Comparison of ENCODE assay signal across 21 cellular contexts in genomic region chr12:101653503-101653902, GRCh38. TPM values are rescaled to one million over a fixed set of nuclear protein-coding genes. Genes with fewer than 3 reads are reported as not detected.
DNase-seq lines count a peak whose midpoint lies in the region; ATAC-seq, FAIRE-seq and TF ChIP-seq lines count a peak whose summit lies in the region.
"Had no signal": no experiment of that assay in that cellular context is flagged by ENCODE, and none has a peak within 500 bp of the region (broad histone marks: within the 10 kb centered on the region; RNA-seq: fewer than 3 reads in every experiment).

No MANE protein-coding gene starts in this region.

- ATAC-seq in GM23338 (peak; percentile 55), left colon (peak; percentile 98), gastrocnemius medialis (no peak)
- ATAC-seq in activated CD4-positive, CD25-positive, alpha-beta regulatory T cell treated with anti-CD3 and anti-CD28 coated beads, Interleukin-2, amount 50 U/mL, for 24 hours, result no peak

- H4K20me1 ChIP-seq in GM23338 (replicated peaks; ENCODE audit: insufficient read depth), result no peaks in the 10 kb centered on the region

- no peaks in the 10 kb centered on the region for H3K36me3 Mint-ChIP-seq in GM23338 (ENCODE audit: low read depth)

- peaks cover 5% of the 10 kb centered on the region for H3K4me1 Mint-ChIP-seq in GM23338

- H3K79me2 ChIP-seq in GM23338 (replicated peaks; ENCODE audit: insufficient read depth), result no peaks in the 10 kb centered on the region

- peak; percentile 24 for DNase-seq in GM23338 (ENCODE audit: low spot score)
- peak; percentile 83 for DNase-seq in NCI-H69 (lab: John Stamatoyannopoulos, UW)
- peak in 1 of 2 donors; percentile 36 for DNase-seq in left colon
- DNase-seq in gastrocnemius medialis, result no peak
- DNase-seq in GM13976 (ENCODE audit: low spot score), result no peak
- DNase-seq in RCC 7860 (ENCODE audit: low spot score), result no peak
- no peak for DNase-seq in Kasumi-1 (lab: John Stamatoyannopoulos, UW)
- DNase-seq: C1 segment of cervical spinal cord, DND-41, H7, IMR-90, NCI-H1092, NCI-H1436 treated with DMSO at 0.1 percent for 48 hours, NCI-H2029 treated with DMSO at 0.1 percent for 48 hours, NCI-H2171, NCI-H82, PC-9, SJCRH30 had no signal

- in situ Hi-C loops in gastrocnemius medialis (cut with MboI; ENCODE audit: low sequenced_read_pairs in 4 of 4), result no loop called here
- in situ Hi-C loops in GM13976 (cut with MboI; ENCODE audit: low sequenced_read_pairs, unreplicated experiment), result no loop called here

- H3K4me3 Mint-ChIP-seq in GM23338, result no peak overlapping the region

- intact Hi-C loops in left colon (cut with DNase I, micrococcal nuclease) (no loop called here), gastrocnemius medialis (cut with DNase I; ENCODE audit: low total_unique reads) (no loop called here)

- H3K27ac ChIP-seq in GM23338 (ENCODE audit: low read depth) (no peak overlapping the region), gastrocnemius medialis (peak overlapping the region in 3 of 4 donors; percentile 29 to 75 (median 48))
- H3K27ac ChIP-seq: PC-9, SJCRH30 had no signal

- no peak for FAIRE-seq in RCC 7860 (lab: Jason Lieb, UNC)

- H3K27me3 ChIP-seq in GM23338 (ENCODE audit: insufficient read depth) (no peaks in the 10 kb centered on the region), gastrocnemius medialis (no peaks in the 10 kb centered on the region)

- no peak overlapping the region for H3K27ac Mint-ChIP-seq in GM23338

- no peak overlapping the region for H3K4me3 ChIP-seq in GM23338
- H3K4me3 ChIP-seq in gastrocnemius medialis, result no peak overlapping the region
- H3K4me3 ChIP-seq: PC-9, SJCRH30 had no signal

- peaks cover 2% of the 10 kb centered on the region for H3K27me3 Mint-ChIP-seq in GM23338 (ENCODE audit: insufficient read depth, low read depth, poor library complexity)

- TF ChIP-seq CTCF in GM23338 (conservative IDR thresholded peaks at IDR 0.05; ENCODE audit: low read depth in 2 of 2) (no peak), gastrocnemius medialis (IDR thresholded peaks at IDR 0.05 in 4 of 5, conservative IDR thresholded peaks at IDR 0.05 in 1 of 5) (no peak), GM13976 (IDR thresholded peaks at IDR 0.05; ENCODE audit: borderline replicate concordance, control extremely low read depth, extremely low read depth, insufficient read depth, missing control alignments) (no peak)

- H3K9me3 Mint-ChIP-seq in GM23338, result no peaks in the 10 kb centered on the region

- no peaks in the 10 kb centered on the region for H3F3A ChIP-seq in GM23338 (replicated peaks; ENCODE audit: low read depth)

- TF ChIP-seq POLR2A in gastrocnemius medialis (IDR thresholded peaks at IDR 0.05), result no peak

- no peak overlapping the region for H3K4me2 ChIP-seq in GM23338
- H3K4me2 ChIP-seq: PC-9 had no signal

- no peaks in the 10 kb centered on the region for H3K4me1 ChIP-seq in GM23338 (ENCODE audit: insufficient read depth)
- H3K4me1 ChIP-seq in gastrocnemius medialis, result no peaks in the 10 kb centered on the region
- H3K4me1 ChIP-seq: SJCRH30 had no signal

- H2AFZ ChIP-seq in GM23338, result no peak overlapping the region
- H2AFZ ChIP-seq: PC-9 had no signal

- H3K36me3 ChIP-seq in GM23338 (ENCODE audit: insufficient read depth) (no peaks in the 10 kb centered on the region), gastrocnemius medialis (peaks cover 6 to 100% of the 10 kb centered on the region in 2 donors)
- H3K36me3 ChIP-seq: SJCRH30 had no signal

- peaks cover 5% of the 10 kb centered on the region; the same call in 1 of the 2 replicates for H3K9me2 ChIP-seq in GM23338 (ENCODE audit: insufficient read depth)

- H3K9me3 ChIP-seq in gastrocnemius medialis, result no peaks in the 10 kb centered on the region
- H3K9me3 ChIP-seq: SJCRH30 had no signal

TF ChIP-seq in GM23338, 12 proteins besides CTCF, POLR2A, EP300 and RAD21 (continues in another document):
- TF ChIP-seq JUNB (IDR thresholded peaks at IDR 0.05; ENCODE audit: unreplicated experiment) (no peak), ZNF114 (CRISPR knock-in tag; IDR thresholded peaks at IDR 0.05) (no peak), EZH2 (IDR thresholded peaks at IDR 0.05; ENCODE audit: low read depth, unreplicated experiment) (no peak), POLR2AphosphoS5 (IDR thresholded peaks at IDR 0.05; ENCODE audit: low read depth) (no peak), REST (IDR thresholded peaks at IDR 0.05; ENCODE audit: unreplicated experiment) (no peak)

RNA-seq across cellular contexts. Expression of gene CHPT1, which starts 43.9 kb away (rescaled TPM):
- total RNA-seq in GM23338 (2014; rRNA removed; shearing (Covaris generic)), result 23.0 and 42.6 TPM in 2 replicates
- polyA plus RNA-seq in GM23338 (2016; fragmentation: Nextera tagmentation; extraction: Ambion mirVana), result 22.2 and 24.1 TPM in 2 replicates
- total RNA-seq in left colon (100 to 1,000 TPM in 1 of 2 donors, 10 to 100 TPM in 1; 92.5 to 104 TPM), gastrocnemius medialis (10 to 100 TPM; 32.3 to 67.3 (median 36.1) TPM)

RNA-seq across cellular contexts. Expression of gene MYBPC1, which starts 58.7 kb away (rescaled TPM):
- 0.54 TPM in 1 of 2 replicates, not detected in the other for total RNA-seq in GM23338 (2014; rRNA removed; shearing (Covaris generic))
- polyA plus RNA-seq in GM23338 (2016; fragmentation: Nextera tagmentation; extraction: Ambion mirVana), result 0.18 TPM in 1 of 2 replicates, not detected in the other
- total RNA-seq in left colon (10 to 100 TPM; 17.3 to 24.8 TPM), gastrocnemius medialis (1,000 to 10,000 TPM; 2,958 to 5,874 (median 4,932) TPM)
- total RNA-seq: G401, H7, HT-29, IMR-90, PC-9, SJCRH30 had no signal
- polyA plus RNA-seq: IMR-90 had no signal

Comparison
In these comparisons a context has a peak if more than half of its experiments do, and no peak if none do; other contexts are left out.
1. ATAC-seq: peak in GM23338 (single experiment) and left colon (single experiment); none in gastrocnemius medialis (0 of 2) and activated CD4-positive, CD25-positive, alpha-beta regulatory T cell treated with anti-CD3 and anti-CD28 coated beads, Interleukin-2, amount 50 U/mL, for 24 hours (0 of 2).
2. DNase-seq: peak in GM23338 (single experiment) and NCI-H69 (single experiment); none in gastrocnemius medialis (0 of 2), GM13976 (single experiment), RCC 7860 (single experiment) and Kasumi-1 (0 of 2).
3. RNA of gene MYBPC1, which starts 58.7 kb away (total RNA-seq): 2,958 to 5,874 TPM in gastrocnemius medialis; 17.3 to 24.8 TPM in left colon and 0.54 TPM in GM23338; every median in the first group is over 100 times any median in the second.